ENCODE assay signal across 22 cellular contexts in genomic region chr7:141178486-141179135, GRCh38.
A peak's percentile ranks its signal among the peaks of the same experiment; 100 is the strongest.
DNase-seq lines count a peak whose midpoint lies in the region; TF ChIP-seq lines count a peak whose summit lies in the region.
"Had no signal": no experiment of that assay in that cellular context is flagged by ENCODE, and none has a peak within 500 bp of the region (broad histone marks: within the 10 kb centered on the region; RNA-seq: fewer than 3 reads in every experiment).

No MANE protein-coding gene starts in this region.

- H3K4me3 ChIP-seq in BE2C (ENCODE audit: low read depth, low read length): no peak overlapping the region
- no peak overlapping the region for H3K4me3 ChIP-seq in breast epithelium
- H3K4me3 ChIP-seq: Peyer's patch had no signal

- DNase-seq in DMS153 (lab: John Stamatoyannopoulos, UW) (peak; percentile 31), DMS153 treated with DMSO at 0.1 percent for 48 hours (lab: John Stamatoyannopoulos, UW; ENCODE audit: unreplicated experiment) (no peak), BE2C (peak; percentile 40), NCI-H2029 (lab: John Stamatoyannopoulos, UW) (peak; percentile 10), SK-MEL-5 (ENCODE audit: low read depth, low spot score) (peak; percentile 17), ureter (ENCODE audit: low spot score) (no peak), breast epithelium (ENCODE audit: low spot score in 2 of 2) (no peak)
- DNase-seq in stimulated activated CD4-positive, alpha-beta T cell treated with anti-CD3 and anti-CD28 coated beads, Interleukin-2, amount 100 ng/mL, for 24 hours: no peak
- DNase-seq: ACHN; C1 segment of cervical spinal cord; Calu3; CD8-positive, alpha-beta memory T cell; DND-41; IMR-90; NCI-H1105; NCI-H1694; NCI-H524; NCI-H774; Peyer's patch; T1000 had no signal

- H3K4me1 ChIP-seq in BE2C (peaks cover 8% of the 10 kb centered on the region), breast epithelium (no peaks in the 10 kb centered on the region)
- H3K4me1 ChIP-seq: Peyer's patch had no signal

- H3K9me3 ChIP-seq in BE2C (no peaks in the 10 kb centered on the region), breast epithelium (no peaks in the 10 kb centered on the region)
- H3K9me3 ChIP-seq: Peyer's patch had no signal

- H3K27ac ChIP-seq in breast epithelium: no peak overlapping the region
- H3K27ac ChIP-seq: 22Rv1, KMS-11, Peyer's patch had no signal

- intact Hi-C loops in breast epithelium (cut with DNase I; ENCODE audit: low total_unique reads): no loop called here

- no peaks in the 10 kb centered on the region for H3K36me3 ChIP-seq in BE2C
- H3K36me3 ChIP-seq in breast epithelium: no peaks in the 10 kb centered on the region
- H3K36me3 ChIP-seq: Peyer's patch had no signal

- no peak for TF ChIP-seq POLR2A in breast epithelium (IDR thresholded peaks at IDR 0.05)

- in situ Hi-C loops in SK-MEL-5 (cut with HindIII; ENCODE audit: low pct_unique_long_range_greater_than_20kb, low sequenced_read_pairs): no loop called here

- H3K27me3 ChIP-seq in BE2C (no peaks in the 10 kb centered on the region), breast epithelium (no peaks in the 10 kb centered on the region)
- H3K27me3 ChIP-seq: Peyer's patch had no signal

- no peak for TF ChIP-seq CTCF in BE2C (IDR thresholded peaks at IDR 0.05; ENCODE audit: low read depth, low read length)
- no peak for TF ChIP-seq CTCF in breast epithelium (IDR thresholded peaks at IDR 0.05)

Comparison
In these comparisons a context has a peak if more than half of its experiments do, and no peak if none do; other contexts are left out.
1. DNase-seq: peak in DMS153 (single experiment), BE2C (single experiment), NCI-H2029 (single experiment) and SK-MEL-5 (single experiment); none in DMS153 treated with DMSO at 0.1 percent for 48 hours (single experiment), ureter (single experiment), stimulated activated CD4-positive, alpha-beta T cell treated with anti-CD3 and anti-CD28 coated beads, Interleukin-2, amount 100 ng/mL, for 24 hours (0 of 2) and breast epithelium (0 of 2).